In genomic region chrX:139202742-139203410, GRCh38 we compare ENCODE assay signal across 1 cellular context.
TF ChIP-seq lines count a peak whose summit lies in the region.

No MANE protein-coding gene starts in this region.

TF ChIP-seq in GM23338, 12 proteins besides CTCF, POLR2A, EP300 and RAD21 (continued from another document):
- TF ChIP-seq ZNF462 (CRISPR knock-in tag; IDR thresholded peaks at IDR 0.05): no peak
